ENCODE assay signal across 18 cellular contexts in the genomic region with DNA sequence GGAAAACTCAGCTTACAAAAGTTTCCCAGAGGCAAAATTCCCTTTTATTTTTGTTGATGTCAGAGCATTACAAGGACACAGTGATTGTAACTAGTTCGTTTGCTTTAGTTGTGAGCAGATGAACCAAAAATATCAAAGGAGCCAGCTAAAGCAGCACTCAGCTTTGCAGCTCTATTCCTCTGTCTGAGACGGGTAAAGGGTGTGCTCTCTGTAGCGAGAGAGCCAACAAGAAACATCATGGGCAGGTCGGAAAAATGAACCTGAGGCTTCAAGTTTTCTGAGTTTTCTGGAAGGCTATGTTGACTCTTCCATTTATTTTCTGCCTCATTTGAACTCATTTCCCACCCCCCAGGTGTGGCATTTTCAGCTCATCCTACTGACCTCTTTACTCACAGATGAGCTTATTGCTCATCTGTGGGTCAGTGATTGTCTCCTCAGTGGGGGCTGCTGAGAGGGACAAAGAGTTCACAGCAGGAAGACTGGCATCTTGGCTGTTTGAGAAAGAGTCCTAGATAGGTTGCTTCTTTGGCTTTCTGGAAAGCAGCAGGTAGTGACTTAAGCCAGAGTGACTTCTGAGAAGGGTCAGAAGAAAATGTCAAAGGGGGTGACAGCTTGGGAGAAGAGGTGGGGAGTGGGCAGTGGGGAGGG.
DNase-seq lines count a peak whose midpoint lies in the region; ATAC-seq and TF ChIP-seq lines count a peak whose summit lies in the region.
"Had no signal": no experiment of that assay in that cellular context is flagged by ENCODE, and none has a peak within 500 bp of the region (broad histone marks: within the 10 kb centered on the region; RNA-seq: fewer than 3 reads in every experiment).

No MANE protein-coding gene starts in this region.

- H3K4me2 ChIP-seq in H9 (ENCODE audit: insufficient read depth, insufficient read length, low read length): peak overlapping the region; percentile 14
- H3K4me2 ChIP-seq: PC-9 had no signal

- H3K9me3 ChIP-seq in H9 (ENCODE audit: control insufficient read depth, low read depth, low read length) (no peaks in the 10 kb centered on the region), iPS-20b (ENCODE audit: insufficient read depth, low read depth, low read length) (no peaks in the 10 kb centered on the region), right lobe of liver (no peaks in the 10 kb centered on the region)

- H3K9ac ChIP-seq in H9 (ENCODE audit: extremely low read depth, insufficient read length, low read length) (no peak overlapping the region), iPS-20b (ENCODE audit: low read depth, low read length) (no peak overlapping the region)

- no peaks in the 10 kb centered on the region for H3K79me1 ChIP-seq in H9 (ENCODE audit: insufficient read depth, low read depth, low read length, poor library complexity, severe bottlenecking)

- H2BK12ac ChIP-seq in H9 (ENCODE audit: insufficient read length, low read depth, low read length): no peak overlapping the region

- peaks cover 8% of the 10 kb centered on the region; the same call in 1 of the 2 replicates for H3K4me1 ChIP-seq in H9 (ENCODE audit: insufficient read depth, low read length)
- peaks cover 15% of the 10 kb centered on the region for H3K4me1 ChIP-seq in iPS-20b (ENCODE audit: insufficient read depth, low read length)
- H3K4me1 ChIP-seq in right lobe of liver: no peaks in the 10 kb centered on the region

- no peak overlapping the region for H2AK5ac ChIP-seq in H9 (ENCODE audit: insufficient read length, low read length)

- peak overlapping the region in 1 of 2 experiments; percentile 10; a peak in 2 of 5 replicates for H3K4me3 Mint-ChIP-seq in H9
- no peak overlapping the region for H3K4me3 Mint-ChIP-seq in WTC11
- H3K4me3 Mint-ChIP-seq: B cell had no signal

- H3K14ac ChIP-seq in H9 (ENCODE audit: insufficient read depth, low read length): no peak overlapping the region

- H3K9me3 Mint-ChIP-seq in H9 (no peaks in the 10 kb centered on the region; a peak in 1 of 5 replicates), WTC11 (no peaks in the 10 kb centered on the region)

- H3T11ph ChIP-seq in H9 (ENCODE audit: low read length): no peak overlapping the region

- DNase-seq in ELF-1 (ENCODE audit: low read depth, low spot score) (peak; percentile 56), H9 (peak; percentile 64), WTC11 (ENCODE audit: low spot score) (peak; percentile 24), right lobe of liver (no peak), SW480 (ENCODE audit: low spot score) (no peak), SKM-1 (lab: John Stamatoyannopoulos, UW; ENCODE audit: unreplicated experiment) (no peak), cerebellar nuclear complex (lab: John Stamatoyannopoulos, UW) (no peak)
- DNase-seq: 8988T, DND-41, KBM-7, NCI-H1105, NCI-H1694 treated with DMSO at 0.1 percent for 48 hours, NCI-H345, NCI-H524 treated with DMSO at 0.1 percent for 48 hours, PC-9 had no signal

- H4K91ac ChIP-seq in H9 (ENCODE audit: insufficient read length, low read depth, low read length): no peak overlapping the region

- intact Hi-C loops in right lobe of liver (cut with DNase I): no loop called here

- no peaks in the 10 kb centered on the region for H3K79me2 ChIP-seq in H9 (ENCODE audit: insufficient read depth, low read length)

- H3K4me1 Mint-ChIP-seq in H9 (peaks cover 27 to 32% of the 10 kb centered on the region in 2 experiments), WTC11 (peaks cover 32% of the 10 kb centered on the region)

- H3K23ac ChIP-seq in H9 (ENCODE audit: insufficient read length, low read depth, low read length): no peak overlapping the region

- TF ChIP-seq CTCF in H9 (conservative IDR thresholded peaks at IDR 0.05) (no peak), WTC11 (IDR thresholded peaks at IDR 0.05) (no peak), right lobe of liver (IDR thresholded peaks at IDR 0.05) (no peak)

- WGBS in H9 (ENCODE audit: extremely low coverage, insufficient read length, low lambda C conversion rate): no CpG with 5 or more reads among the region's 4 CpGs
- 25% methylated on average over 4 of the region's 4 CpGs for WGBS in right lobe of liver (ENCODE audit: insufficient coverage, low coverage, low lambda C conversion rate, missing lambda C conversion rate)

- no peaks in the 10 kb centered on the region for H4K20me1 ChIP-seq in H9 (ENCODE audit: control insufficient read depth, insufficient read depth, insufficient read length)

- H3K27ac Mint-ChIP-seq in H9 (no peak overlapping the region), WTC11 (no peak overlapping the region)
- H3K27ac Mint-ChIP-seq: B cell had no signal

- H2BK20ac ChIP-seq in H9 (ENCODE audit: low read depth, low read length, poor library complexity, severe bottlenecking): no peak overlapping the region

- H3K4me3 ChIP-seq in iPS-20b (ENCODE audit: low read length): peak overlapping the region; percentile 17; the same call in 1 of the 2 replicates
- H3K4me3 ChIP-seq in right lobe of liver: no peak overlapping the region
- H3K4me3 ChIP-seq: PC-9 had no signal

- no peak overlapping the region for H2BK5ac ChIP-seq in H9 (ENCODE audit: insufficient read length, low read length)

- H3K27me3 ChIP-seq in H9 (ENCODE audit: insufficient read depth, low read length): peaks cover 4% of the 10 kb centered on the region; the same call in 1 of the 2 replicates
- H3K27me3 ChIP-seq in iPS-20b (ENCODE audit: insufficient read depth, low read length): peaks cover 32% of the 10 kb centered on the region
- no peaks in the 10 kb centered on the region for H3K27me3 ChIP-seq in right lobe of liver

- CTCF ChIA-PET in WTC11 (lab: Charles Lee): interaction anchor here (0.7 to 1.4 kb wide), 3 partner anchors 17 to 97 kb away, joined by 3 to 6 read pairs (median 4); no protein-coding TSS in a partner anchor

- no peak overlapping the region for H2BK120ac ChIP-seq in H9 (ENCODE audit: low read depth, low read length, poor library complexity, severe bottlenecking)

- H3K36me3 ChIP-seq in iPS-20b (ENCODE audit: insufficient read depth, low read depth, low read length): no peaks in the 10 kb centered on the region
- H3K36me3 ChIP-seq in right lobe of liver: no peaks in the 10 kb centered on the region

- no peak overlapping the region for H3K4ac ChIP-seq in H9 (ENCODE audit: low read depth, low read length)

- H3K27me3 Mint-ChIP-seq in H9 (ENCODE audit: low read depth) (peaks cover 68% of the 10 kb centered on the region), WTC11 (ENCODE audit: low read depth) (peaks cover 45% of the 10 kb centered on the region)

- no peak for TF ChIP-seq POLR2A in right lobe of liver (IDR thresholded peaks at IDR 0.05)

- H3K27ac ChIP-seq in H9 (ENCODE audit: insufficient read length, low read depth, low read length): no peak overlapping the region
- H3K27ac ChIP-seq in iPS-20b (ENCODE audit: low read length): no peak overlapping the region
- H3K27ac ChIP-seq in right lobe of liver: no peak overlapping the region
- H3K27ac ChIP-seq: PC-9 had no signal

- H4K5ac ChIP-seq in H9 (ENCODE audit: insufficient read length, low read depth, low read length): no peak overlapping the region

- H3K18ac ChIP-seq in H9 (ENCODE audit: insufficient read length, low read depth, low read length): no peak overlapping the region

- H4K8ac ChIP-seq in H9 (replicated peaks; ENCODE audit: insufficient read length, low read depth, low read length): no peak overlapping the region

- H2BK15ac ChIP-seq in H9 (ENCODE audit: low read depth, low read length): no peak overlapping the region

- H2AFZ ChIP-seq in H9 (ENCODE audit: low read length): no peak overlapping the region
- H2AFZ ChIP-seq: PC-9 had no signal

- POLR2A ChIA-PET in WTC11 (lab: Charles Lee): no interaction called here

- ATAC-seq in WTC11 (peak; percentile 79), right lobe of liver (no peak)
- ATAC-seq: HepG2 had no signal

- no peak overlapping the region for H3K56ac ChIP-seq in H9 (ENCODE audit: insufficient read length, low read depth, low read length)

- no peaks in the 10 kb centered on the region for H3K36me3 Mint-ChIP-seq in H9 (ENCODE audit: insufficient read depth in 1 of 3, low read depth in 3 of 3)
- no peaks in the 10 kb centered on the region for H3K36me3 Mint-ChIP-seq in WTC11

- H3K23me2 ChIP-seq in H9 (ENCODE audit: insufficient read length, low read depth, low read length, poor library complexity, severe bottlenecking): no peaks in the 10 kb centered on the region

TF ChIP-seq in WTC11, 78 proteins besides CTCF, POLR2A, EP300 and RAD21 (continues in another document):
- TF ChIP-seq ATF1 (CRISPR knock-in tag; IDR thresholded peaks at IDR 0.05) (no peak), ZNF512 (CRISPR knock-in tag; IDR thresholded peaks at IDR 0.05; ENCODE audit: borderline replicate concordance) (no peak), ZNF423 (CRISPR knock-in tag; IDR thresholded peaks at IDR 0.05) (peak; percentile 92)
- TF ChIP-seq, protein P1, sequence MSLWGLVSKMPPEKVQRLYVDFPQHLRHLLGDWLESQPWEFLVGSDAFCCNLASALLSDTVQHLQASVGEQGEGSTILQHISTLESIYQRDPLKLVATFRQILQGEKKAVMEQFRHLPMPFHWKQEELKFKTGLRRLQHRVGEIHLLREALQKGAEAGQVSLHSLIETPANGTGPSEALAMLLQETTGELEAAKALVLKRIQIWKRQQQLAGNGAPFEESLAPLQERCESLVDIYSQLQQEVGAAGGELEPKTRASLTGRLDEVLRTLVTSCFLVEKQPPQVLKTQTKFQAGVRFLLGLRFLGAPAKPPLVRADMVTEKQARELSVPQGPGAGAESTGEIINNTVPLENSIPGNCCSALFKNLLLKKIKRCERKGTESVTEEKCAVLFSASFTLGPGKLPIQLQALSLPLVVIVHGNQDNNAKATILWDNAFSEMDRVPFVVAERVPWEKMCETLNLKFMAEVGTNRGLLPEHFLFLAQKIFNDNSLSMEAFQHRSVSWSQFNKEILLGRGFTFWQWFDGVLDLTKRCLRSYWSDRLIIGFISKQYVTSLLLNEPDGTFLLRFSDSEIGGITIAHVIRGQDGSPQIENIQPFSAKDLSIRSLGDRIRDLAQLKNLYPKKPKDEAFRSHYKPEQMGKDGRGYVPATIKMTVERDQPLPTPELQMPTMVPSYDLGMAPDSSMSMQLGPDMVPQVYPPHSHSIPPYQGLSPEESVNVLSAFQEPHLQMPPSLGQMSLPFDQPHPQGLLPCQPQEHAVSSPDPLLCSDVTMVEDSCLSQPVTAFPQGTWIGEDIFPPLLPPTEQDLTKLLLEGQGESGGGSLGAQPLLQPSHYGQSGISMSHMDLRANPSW (CRISPR knock-in tag; conservative IDR thresholded peaks at IDR 0.05; ENCODE audit: low read depth): no peak

Comparison
In these comparisons a context has a peak if more than half of its experiments do, and no peak if none do; other contexts are left out.
1. DNase-seq: peak in ELF-1 (single experiment), H9 (single experiment) and WTC11 (single experiment); none in right lobe of liver (0 of 3), SW480 (single experiment), SKM-1 (single experiment) and cerebellar nuclear complex (0 of 2).